1 cellular context compared by ENCODE assay signal in the genomic region with DNA sequence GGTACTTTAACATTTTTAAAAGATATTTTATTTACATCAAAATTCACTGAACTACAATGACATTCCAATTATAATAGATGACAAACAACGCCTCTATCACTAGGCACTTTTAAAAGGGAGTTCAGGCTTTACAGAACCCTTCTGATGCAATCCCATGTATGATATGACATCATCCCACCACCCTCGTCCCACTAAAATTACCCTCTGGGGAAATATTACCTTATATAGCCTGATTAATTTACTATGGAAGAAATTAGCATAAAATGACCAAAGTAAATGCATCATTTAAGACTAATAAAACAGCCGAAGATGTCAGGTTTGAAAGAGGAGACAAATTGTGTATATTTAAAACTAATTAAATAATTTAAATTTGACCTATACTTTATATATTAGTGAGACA.
TF ChIP-seq lines count a peak whose summit lies in the region.
"Not testable (repeated sequence)": the region's sequence is repeated elsewhere in the genome, so short reads cannot be mapped to it uniquely, and the experiment has no call there.

No MANE protein-coding gene starts in this region.

TF ChIP-seq in K562, 482 proteins besides CTCF, POLR2A, EP300 and RAD21 (continued from another document):
- TF ChIP-seq JUND (IDR thresholded peaks at IDR 0.05; ENCODE audit: borderline replicate concordance, low read depth, low read length) (peak; percentile 19; the same call in 1 of the 2 replicates), ATF7 (IDR thresholded peaks at IDR 0.05) (peak; percentile 94), TRIM24 (IDR thresholded peaks at IDR 0.05) (peak; percentile 24 to 50; a peak in 2 of 4 replicates), CEBPG (CRISPR knock-in tag; IDR thresholded peaks at IDR 0.05) (peak; percentile 73), CEBPG (tag; conservative IDR thresholded peaks at IDR 0.05 in 1 of 2, IDR thresholded peaks at IDR 0.05 in 1 of 2) (peak; percentile 63 to 89; a peak in 3 of 4 replicates), SRF (CRISPR knock-in tag; IDR thresholded peaks at IDR 0.05) (peak; percentile 77 to 97), ZNF589 (CRISPR knock-in tag; IDR thresholded peaks at IDR 0.05; ENCODE audit: low read depth) (peak; percentile 27; the same call in 1 of the 2 replicates)
- TF ChIP-seq JUND (tag; IDR thresholded peaks at IDR 0.05; ENCODE audit: borderline replicate concordance, low read depth, low read length) = not testable (repeated sequence)
- TF ChIP-seq, protein P1, sequence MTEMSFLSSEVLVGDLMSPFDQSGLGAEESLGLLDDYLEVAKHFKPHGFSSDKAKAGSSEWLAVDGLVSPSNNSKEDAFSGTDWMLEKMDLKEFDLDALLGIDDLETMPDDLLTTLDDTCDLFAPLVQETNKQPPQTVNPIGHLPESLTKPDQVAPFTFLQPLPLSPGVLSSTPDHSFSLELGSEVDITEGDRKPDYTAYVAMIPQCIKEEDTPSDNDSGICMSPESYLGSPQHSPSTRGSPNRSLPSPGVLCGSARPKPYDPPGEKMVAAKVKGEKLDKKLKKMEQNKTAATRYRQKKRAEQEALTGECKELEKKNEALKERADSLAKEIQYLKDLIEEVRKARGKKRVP (CRISPR knock-in tag; IDR thresholded peaks at IDR 0.05) = peak; percentile 58; the same call in 1 of the 2 replicates
- TF ChIP-seq, protein P2, sequence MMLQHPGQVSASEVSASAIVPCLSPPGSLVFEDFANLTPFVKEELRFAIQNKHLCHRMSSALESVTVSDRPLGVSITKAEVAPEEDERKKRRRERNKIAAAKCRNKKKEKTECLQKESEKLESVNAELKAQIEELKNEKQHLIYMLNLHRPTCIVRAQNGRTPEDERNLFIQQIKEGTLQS (IDR thresholded peaks at IDR 0.05) = peak; percentile 94
- TF ChIP-seq, protein P2 (CRISPR knock-in tag; conservative IDR thresholded peaks at IDR 0.05) = not testable (repeated sequence)
